In the genomic region with DNA sequence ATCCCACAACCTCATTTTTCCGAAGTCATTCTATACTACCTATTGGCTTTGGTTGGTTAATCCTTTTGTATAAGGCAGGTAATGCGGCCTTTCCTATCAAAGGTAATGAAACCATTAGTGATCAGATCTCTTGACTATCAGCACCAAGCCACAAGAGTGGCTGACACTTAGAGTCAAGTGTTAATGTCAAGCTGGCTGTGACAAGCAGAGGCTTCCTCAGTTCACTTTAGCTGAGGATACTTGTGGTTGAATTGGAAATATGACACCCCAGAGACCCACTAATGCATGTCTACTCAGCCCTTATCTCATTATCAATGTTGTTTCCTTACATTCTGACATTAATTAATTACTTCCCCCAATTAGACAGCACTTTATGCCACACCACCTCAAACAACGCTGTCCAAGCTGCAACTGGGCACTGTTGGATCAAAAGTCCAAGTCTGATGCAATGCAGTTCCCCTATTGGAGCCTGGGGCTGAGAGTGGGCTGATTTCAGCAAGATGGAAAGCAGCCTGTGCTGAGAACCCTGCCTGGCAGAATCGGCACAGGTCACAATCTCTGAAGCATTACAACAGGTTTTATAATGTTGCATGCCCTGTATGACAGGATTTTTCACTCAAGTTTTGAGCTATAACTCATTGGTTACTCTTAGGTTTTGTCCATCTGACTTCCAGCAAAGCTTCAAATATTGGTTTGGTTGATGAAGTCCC, we compare ENCODE assay signal across 2 cellular contexts.
TF ChIP-seq lines count a peak whose summit lies in the region.

No MANE protein-coding gene starts in this region.

TF ChIP-seq in GM23338, 12 proteins besides CTCF, POLR2A, EP300 and RAD21 (continued from another document and continues in another):
- TF ChIP-seq, protein P1, sequence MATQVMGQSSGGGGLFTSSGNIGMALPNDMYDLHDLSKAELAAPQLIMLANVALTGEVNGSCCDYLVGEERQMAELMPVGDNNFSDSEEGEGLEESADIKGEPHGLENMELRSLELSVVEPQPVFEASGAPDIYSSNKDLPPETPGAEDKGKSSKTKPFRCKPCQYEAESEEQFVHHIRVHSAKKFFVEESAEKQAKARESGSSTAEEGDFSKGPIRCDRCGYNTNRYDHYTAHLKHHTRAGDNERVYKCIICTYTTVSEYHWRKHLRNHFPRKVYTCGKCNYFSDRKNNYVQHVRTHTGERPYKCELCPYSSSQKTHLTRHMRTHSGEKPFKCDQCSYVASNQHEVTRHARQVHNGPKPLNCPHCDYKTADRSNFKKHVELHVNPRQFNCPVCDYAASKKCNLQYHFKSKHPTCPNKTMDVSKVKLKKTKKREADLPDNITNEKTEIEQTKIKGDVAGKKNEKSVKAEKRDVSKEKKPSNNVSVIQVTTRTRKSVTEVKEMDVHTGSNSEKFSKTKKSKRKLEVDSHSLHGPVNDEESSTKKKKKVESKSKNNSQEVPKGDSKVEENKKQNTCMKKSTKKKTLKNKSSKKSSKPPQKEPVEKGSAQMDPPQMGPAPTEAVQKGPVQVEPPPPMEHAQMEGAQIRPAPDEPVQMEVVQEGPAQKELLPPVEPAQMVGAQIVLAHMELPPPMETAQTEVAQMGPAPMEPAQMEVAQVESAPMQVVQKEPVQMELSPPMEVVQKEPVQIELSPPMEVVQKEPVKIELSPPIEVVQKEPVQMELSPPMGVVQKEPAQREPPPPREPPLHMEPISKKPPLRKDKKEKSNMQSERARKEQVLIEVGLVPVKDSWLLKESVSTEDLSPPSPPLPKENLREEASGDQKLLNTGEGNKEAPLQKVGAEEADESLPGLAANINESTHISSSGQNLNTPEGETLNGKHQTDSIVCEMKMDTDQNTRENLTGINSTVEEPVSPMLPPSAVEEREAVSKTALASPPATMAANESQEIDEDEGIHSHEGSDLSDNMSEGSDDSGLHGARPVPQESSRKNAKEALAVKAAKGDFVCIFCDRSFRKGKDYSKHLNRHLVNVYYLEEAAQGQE (IDR thresholded peaks at IDR 0.05; ENCODE audit: unreplicated experiment): no peak
- TF ChIP-seq ZNF331 (CRISPR knock-in tag; IDR thresholded peaks at IDR 0.05; ENCODE audit: low read depth) (no peak), STAT1 (IDR thresholded peaks at IDR 0.05; ENCODE audit: unreplicated experiment) (no peak), ZNF114 (CRISPR knock-in tag; IDR thresholded peaks at IDR 0.05) (no peak), EZH2phosphoT487 (IDR thresholded peaks at IDR 0.05; ENCODE audit: unreplicated experiment) (no peak), POLR2AphosphoS5 (IDR thresholded peaks at IDR 0.05; ENCODE audit: low read depth) (no peak), JUNB (IDR thresholded peaks at IDR 0.05; ENCODE audit: unreplicated experiment) (no peak), EZH2 (IDR thresholded peaks at IDR 0.05; ENCODE audit: low read depth, unreplicated experiment) (no peak)
- TF ChIP-seq, protein P2, sequence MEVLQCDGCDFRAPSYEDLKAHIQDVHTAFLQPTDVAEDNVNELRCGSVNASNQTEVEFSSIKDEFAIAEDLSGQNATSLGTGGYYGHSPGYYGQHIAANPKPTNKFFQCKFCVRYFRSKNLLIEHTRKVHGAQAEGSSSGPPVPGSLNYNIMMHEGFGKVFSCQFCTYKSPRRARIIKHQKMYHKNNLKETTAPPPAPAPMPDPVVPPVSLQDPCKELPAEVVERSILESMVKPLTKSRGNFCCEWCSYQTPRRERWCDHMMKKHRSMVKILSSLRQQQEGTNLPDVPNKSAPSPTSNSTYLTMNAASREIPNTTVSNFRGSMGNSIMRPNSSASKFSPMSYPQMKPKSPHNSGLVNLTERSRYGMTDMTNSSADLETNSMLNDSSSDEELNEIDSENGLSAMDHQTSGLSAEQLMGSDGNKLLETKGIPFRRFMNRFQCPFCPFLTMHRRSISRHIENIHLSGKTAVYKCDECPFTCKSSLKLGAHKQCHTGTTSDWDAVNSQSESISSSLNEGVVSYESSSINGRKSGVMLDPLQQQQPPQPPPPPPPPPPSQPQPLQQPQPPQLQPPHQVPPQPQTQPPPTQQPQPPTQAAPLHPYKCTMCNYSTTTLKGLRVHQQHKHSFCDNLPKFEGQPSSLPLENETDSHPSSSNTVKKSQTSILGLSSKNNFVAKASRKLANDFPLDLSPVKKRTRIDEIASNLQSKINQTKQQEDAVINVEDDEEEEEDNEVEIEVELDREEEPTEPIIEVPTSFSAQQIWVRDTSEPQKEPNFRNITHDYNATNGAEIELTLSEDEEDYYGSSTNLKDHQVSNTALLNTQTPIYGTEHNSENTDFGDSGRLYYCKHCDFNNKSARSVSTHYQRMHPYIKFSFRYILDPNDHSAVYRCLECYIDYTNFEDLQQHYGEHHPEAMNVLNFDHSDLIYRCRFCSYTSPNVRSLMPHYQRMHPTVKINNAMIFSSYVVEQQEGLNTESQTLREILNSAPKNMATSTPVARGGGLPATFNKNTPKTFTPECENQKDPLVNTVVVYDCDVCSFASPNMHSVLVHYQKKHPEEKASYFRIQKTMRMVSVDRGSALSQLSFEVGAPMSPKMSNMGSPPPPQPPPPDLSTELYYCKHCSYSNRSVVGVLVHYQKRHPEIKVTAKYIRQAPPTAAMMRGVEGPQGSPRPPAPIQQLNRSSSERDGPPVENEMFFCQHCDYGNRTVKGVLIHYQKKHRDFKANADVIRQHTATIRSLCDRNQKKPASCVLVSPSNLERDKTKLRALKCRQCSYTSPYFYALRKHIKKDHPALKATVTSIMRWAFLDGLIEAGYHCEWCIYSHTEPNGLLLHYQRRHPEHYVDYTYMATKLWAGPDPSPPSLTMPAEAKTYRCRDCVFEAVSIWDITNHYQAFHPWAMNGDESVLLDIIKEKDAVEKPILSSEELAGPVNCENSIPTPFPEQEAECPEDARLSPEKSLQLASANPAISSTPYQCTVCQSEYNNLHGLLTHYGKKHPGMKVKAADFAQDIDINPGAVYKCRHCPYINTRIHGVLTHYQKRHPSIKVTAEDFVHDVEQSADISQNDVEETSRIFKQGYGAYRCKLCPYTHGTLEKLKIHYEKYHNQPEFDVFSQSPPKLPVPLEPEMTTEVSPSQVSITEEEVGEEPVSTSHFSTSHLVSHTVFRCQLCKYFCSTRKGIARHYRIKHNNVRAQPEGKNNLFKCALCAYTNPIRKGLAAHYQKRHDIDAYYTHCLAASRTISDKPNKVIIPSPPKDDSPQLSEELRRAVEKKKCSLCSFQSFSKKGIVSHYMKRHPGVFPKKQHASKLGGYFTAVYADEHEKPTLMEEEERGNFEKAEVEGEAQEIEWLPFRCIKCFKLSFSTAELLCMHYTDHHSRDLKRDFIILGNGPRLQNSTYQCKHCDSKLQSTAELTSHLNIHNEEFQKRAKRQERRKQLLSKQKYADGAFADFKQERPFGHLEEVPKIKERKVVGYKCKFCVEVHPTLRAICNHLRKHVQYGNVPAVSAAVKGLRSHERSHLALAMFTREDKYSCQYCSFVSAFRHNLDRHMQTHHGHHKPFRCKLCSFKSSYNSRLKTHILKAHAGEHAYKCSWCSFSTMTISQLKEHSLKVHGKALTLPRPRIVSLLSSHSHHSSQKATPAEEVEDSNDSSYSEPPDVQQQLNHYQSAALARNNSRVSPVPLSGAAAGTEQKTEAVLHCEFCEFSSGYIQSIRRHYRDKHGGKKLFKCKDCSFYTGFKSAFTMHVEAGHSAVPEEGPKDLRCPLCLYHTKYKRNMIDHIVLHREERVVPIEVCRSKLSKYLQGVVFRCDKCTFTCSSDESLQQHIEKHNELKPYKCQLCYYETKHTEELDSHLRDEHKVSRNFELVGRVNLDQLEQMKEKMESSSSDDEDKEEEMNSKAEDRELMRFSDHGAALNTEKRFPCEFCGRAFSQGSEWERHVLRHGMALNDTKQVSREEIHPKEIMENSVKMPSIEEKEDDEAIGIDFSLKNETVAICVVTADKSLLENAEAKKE (CRISPR knock-in tag; IDR thresholded peaks at IDR 0.05): no peak

TF ChIP-seq in GM12878, 131 proteins besides CTCF, POLR2A, EP300 and RAD21 (continued from another document and continues in another):
- TF ChIP-seq, protein P3, sequence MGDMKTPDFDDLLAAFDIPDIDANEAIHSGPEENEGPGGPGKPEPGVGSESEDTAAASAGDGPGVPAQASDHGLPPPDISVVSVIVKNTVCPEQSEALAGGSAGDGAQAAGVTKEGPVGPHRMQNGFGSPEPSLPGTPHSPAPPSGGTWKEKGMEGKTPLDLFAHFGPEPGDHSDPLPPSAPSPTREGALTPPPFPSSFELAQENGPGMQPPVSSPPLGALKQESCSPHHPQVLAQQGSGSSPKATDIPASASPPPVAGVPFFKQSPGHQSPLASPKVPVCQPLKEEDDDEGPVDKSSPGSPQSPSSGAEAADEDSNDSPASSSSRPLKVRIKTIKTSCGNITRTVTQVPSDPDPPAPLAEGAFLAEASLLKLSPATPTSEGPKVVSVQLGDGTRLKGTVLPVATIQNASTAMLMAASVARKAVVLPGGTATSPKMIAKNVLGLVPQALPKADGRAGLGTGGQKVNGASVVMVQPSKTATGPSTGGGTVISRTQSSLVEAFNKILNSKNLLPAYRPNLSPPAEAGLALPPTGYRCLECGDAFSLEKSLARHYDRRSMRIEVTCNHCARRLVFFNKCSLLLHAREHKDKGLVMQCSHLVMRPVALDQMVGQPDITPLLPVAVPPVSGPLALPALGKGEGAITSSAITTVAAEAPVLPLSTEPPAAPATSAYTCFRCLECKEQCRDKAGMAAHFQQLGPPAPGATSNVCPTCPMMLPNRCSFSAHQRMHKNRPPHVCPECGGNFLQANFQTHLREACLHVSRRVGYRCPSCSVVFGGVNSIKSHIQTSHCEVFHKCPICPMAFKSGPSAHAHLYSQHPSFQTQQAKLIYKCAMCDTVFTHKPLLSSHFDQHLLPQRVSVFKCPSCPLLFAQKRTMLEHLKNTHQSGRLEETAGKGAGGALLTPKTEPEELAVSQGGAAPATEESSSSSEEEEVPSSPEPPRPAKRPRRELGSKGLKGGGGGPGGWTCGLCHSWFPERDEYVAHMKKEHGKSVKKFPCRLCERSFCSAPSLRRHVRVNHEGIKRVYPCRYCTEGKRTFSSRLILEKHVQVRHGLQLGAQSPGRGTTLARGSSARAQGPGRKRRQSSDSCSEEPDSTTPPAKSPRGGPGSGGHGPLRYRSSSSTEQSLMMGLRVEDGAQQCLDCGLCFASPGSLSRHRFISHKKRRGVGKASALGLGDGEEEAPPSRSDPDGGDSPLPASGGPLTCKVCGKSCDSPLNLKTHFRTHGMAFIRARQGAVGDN (IDR thresholded peaks at IDR 0.05): no peak
- TF ChIP-seq HDGF (IDR thresholded peaks at IDR 0.05) (no peak), SREBF1 (IDR thresholded peaks at IDR 0.05; ENCODE audit: low read length) (no peak), SREBF2 (IDR thresholded peaks at IDR 0.05; ENCODE audit: low read length) (no peak), ZNF274 (IDR thresholded peaks at IDR 0.05; ENCODE audit: insufficient read depth, insufficient read length) (no peak), DPF2 (IDR thresholded peaks at IDR 0.05) (no peak)
- TF ChIP-seq, protein P4, sequence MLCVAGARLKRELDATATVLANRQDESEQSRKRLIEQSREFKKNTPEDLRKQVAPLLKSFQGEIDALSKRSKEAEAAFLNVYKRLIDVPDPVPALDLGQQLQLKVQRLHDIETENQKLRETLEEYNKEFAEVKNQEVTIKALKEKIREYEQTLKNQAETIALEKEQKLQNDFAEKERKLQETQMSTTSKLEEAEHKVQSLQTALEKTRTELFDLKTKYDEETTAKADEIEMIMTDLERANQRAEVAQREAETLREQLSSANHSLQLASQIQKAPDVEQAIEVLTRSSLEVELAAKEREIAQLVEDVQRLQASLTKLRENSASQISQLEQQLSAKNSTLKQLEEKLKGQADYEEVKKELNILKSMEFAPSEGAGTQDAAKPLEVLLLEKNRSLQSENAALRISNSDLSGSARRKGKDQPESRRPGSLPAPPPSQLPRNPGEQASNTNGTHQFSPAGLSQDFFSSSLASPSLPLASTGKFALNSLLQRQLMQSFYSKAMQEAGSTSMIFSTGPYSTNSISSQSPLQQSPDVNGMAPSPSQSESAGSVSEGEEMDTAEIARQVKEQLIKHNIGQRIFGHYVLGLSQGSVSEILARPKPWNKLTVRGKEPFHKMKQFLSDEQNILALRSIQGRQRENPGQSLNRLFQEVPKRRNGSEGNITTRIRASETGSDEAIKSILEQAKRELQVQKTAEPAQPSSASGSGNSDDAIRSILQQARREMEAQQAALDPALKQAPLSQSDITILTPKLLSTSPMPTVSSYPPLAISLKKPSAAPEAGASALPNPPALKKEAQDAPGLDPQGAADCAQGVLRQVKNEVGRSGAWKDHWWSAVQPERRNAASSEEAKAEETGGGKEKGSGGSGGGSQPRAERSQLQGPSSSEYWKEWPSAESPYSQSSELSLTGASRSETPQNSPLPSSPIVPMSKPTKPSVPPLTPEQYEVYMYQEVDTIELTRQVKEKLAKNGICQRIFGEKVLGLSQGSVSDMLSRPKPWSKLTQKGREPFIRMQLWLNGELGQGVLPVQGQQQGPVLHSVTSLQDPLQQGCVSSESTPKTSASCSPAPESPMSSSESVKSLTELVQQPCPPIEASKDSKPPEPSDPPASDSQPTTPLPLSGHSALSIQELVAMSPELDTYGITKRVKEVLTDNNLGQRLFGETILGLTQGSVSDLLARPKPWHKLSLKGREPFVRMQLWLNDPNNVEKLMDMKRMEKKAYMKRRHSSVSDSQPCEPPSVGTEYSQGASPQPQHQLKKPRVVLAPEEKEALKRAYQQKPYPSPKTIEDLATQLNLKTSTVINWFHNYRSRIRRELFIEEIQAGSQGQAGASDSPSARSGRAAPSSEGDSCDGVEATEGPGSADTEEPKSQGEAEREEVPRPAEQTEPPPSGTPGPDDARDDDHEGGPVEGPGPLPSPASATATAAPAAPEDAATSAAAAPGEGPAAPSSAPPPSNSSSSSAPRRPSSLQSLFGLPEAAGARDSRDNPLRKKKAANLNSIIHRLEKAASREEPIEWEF (IDR thresholded peaks at IDR 0.05; ENCODE audit: insufficient replicate concordance, low read depth, low read length): no peak
- TF ChIP-seq, protein P5, sequence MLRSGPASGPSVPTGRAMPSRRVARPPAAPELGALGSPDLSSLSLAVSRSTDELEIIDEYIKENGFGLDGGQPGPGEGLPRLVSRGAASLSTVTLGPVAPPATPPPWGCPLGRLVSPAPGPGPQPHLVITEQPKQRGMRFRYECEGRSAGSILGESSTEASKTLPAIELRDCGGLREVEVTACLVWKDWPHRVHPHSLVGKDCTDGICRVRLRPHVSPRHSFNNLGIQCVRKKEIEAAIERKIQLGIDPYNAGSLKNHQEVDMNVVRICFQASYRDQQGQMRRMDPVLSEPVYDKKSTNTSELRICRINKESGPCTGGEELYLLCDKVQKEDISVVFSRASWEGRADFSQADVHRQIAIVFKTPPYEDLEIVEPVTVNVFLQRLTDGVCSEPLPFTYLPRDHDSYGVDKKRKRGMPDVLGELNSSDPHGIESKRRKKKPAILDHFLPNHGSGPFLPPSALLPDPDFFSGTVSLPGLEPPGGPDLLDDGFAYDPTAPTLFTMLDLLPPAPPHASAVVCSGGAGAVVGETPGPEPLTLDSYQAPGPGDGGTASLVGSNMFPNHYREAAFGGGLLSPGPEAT (IDR thresholded peaks at IDR 0.05; ENCODE audit: low read depth): no peak
- TF ChIP-seq, protein P6, sequence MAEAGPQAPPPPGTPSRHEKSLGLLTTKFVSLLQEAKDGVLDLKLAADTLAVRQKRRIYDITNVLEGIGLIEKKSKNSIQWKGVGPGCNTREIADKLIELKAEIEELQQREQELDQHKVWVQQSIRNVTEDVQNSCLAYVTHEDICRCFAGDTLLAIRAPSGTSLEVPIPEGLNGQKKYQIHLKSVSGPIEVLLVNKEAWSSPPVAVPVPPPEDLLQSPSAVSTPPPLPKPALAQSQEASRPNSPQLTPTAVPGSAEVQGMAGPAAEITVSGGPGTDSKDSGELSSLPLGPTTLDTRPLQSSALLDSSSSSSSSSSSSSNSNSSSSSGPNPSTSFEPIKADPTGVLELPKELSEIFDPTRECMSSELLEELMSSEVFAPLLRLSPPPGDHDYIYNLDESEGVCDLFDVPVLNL (IDR thresholded peaks at IDR 0.05; ENCODE audit: low read depth, low read length): no peak
